ENCODE assay signal across 8 cellular contexts in genomic region chr3:36944012-36944640, GRCh38. TPM values are rescaled to one million over a fixed set of nuclear protein-coding genes. Genes with fewer than 3 reads are reported as not detected.
DNase-seq lines count a peak whose midpoint lies in the region; ATAC-seq and TF ChIP-seq lines count a peak whose summit lies in the region.

No MANE protein-coding gene starts in this region.

- peaks cover 18% of the 10 kb centered on the region for H3K4me1 Mint-ChIP-seq in activated naive CD4-positive, alpha-beta T cell treated with anti-CD3 and anti-CD28 coated beads, Interleukin-2, amount 10 ng/mL, durations not matched to agents 7 days and 5 days

- H2BK120ac ChIP-seq in neuronal stem cell (ENCODE audit: low read depth, low read length): peak overlapping the region; percentile 89

- TF ChIP-seq EP300 in upper lobe of left lung (IDR thresholded peaks at IDR 0.05): no peak

- H3K27me3 ChIP-seq in neuronal stem cell (ENCODE audit: control insufficient read depth in 3 of 3, insufficient read depth in 3 of 3, low read depth in 1 of 3, low read length in 3 of 3) (peaks cover 3 to 11% (median 3%) of the 10 kb centered on the region in 3 experiments), upper lobe of left lung (no peaks in the 10 kb centered on the region)

- peak overlapping the region; percentile 66 for H2AK5ac ChIP-seq in neuronal stem cell (ENCODE audit: low read depth, low read length)

- peak overlapping the region; percentile 77 for H3K23ac ChIP-seq in neuronal stem cell (ENCODE audit: low read depth, low read length, poor library complexity)

- H4K8ac ChIP-seq in neuronal stem cell (ENCODE audit: low read depth, low read length): peak overlapping the region; percentile 98

- peak overlapping the region; percentile 60 for H3K27ac Mint-ChIP-seq in activated naive CD4-positive, alpha-beta T cell treated with anti-CD3 and anti-CD28 coated beads, Interleukin-2, amount 10 ng/mL, durations not matched to agents 7 days and 5 days

- peak overlapping the region; percentile 77 for H3K14ac ChIP-seq in neuronal stem cell (ENCODE audit: low read length)

- peak overlapping the region; percentile 87 for H2BK12ac ChIP-seq in neuronal stem cell (ENCODE audit: low read length)

- H3K27ac ChIP-seq in neuronal stem cell (replicated peaks; ENCODE audit: low read length): no peak overlapping the region
- peak overlapping the region; percentile 81 to 93 (median 84) for H3K27ac ChIP-seq in upper lobe of left lung

- CTCF ChIA-PET in activated naive CD4-positive, alpha-beta T cell treated with anti-CD3 and anti-CD28 coated beads, Interleukin-2, amount 10 ng/mL, durations not matched to agents 7 days and 5 days (lab: Charles Lee): interaction anchor here (0.9 to 1.7 kb wide), 5 partner anchors 11 to 39 kb away, joined by 3 to 5 read pairs (median 5); no protein-coding TSS in a partner anchor

- peak overlapping the region; percentile 95 for H3K9ac ChIP-seq in neuronal stem cell (ENCODE audit: low read depth, low read length, poor library complexity)

- H3K9me3 Mint-ChIP-seq in activated naive CD4-positive, alpha-beta T cell treated with anti-CD3 and anti-CD28 coated beads, Interleukin-2, amount 10 ng/mL, durations not matched to agents 7 days and 5 days: peaks cover 18% of the 10 kb centered on the region

- ATAC-seq in HG02840 (IDR thresholded peaks at IDR 0.05; ENCODE audit: low FRiP score, unreplicated experiment) (peak; percentile 55), upper lobe of left lung (ENCODE audit: low FRiP score in 2 of 2) (peak; percentile 77 to 90)

- no CpG with 5 or more reads among the region's 56 CpGs for WGBS in neuronal stem cell (ENCODE audit: extremely low coverage in 2 of 2, insufficient read length in 2 of 2, insufficient replicate concordance in 1 of 2), 2 donors
- WGBS in upper lobe of left lung, 2 donors: 1 to 2% methylated on average over 16 to 38 of the region's 56 CpGs

- H3K4me3 ChIP-seq in neuronal stem cell (ENCODE audit: low read length in 2 of 2) (peak overlapping the region in 1 of 2 donors; percentile 79), upper lobe of left lung (peak overlapping the region; percentile 58 to 92 (median 88))

- H2BK15ac ChIP-seq in neuronal stem cell (ENCODE audit: low read length): peak overlapping the region; percentile 99

- TF ChIP-seq POLR2A in upper lobe of left lung (IDR thresholded peaks at IDR 0.05): no peak

- H3K36me3 Mint-ChIP-seq in activated naive CD4-positive, alpha-beta T cell treated with anti-CD3 and anti-CD28 coated beads, Interleukin-2, amount 10 ng/mL, durations not matched to agents 7 days and 5 days: peaks cover 14% of the 10 kb centered on the region

- H3K18ac ChIP-seq in neuronal stem cell (ENCODE audit: low read length): peak overlapping the region; percentile 98

- peak overlapping the region; percentile 77 for H3K4me3 Mint-ChIP-seq in activated naive CD4-positive, alpha-beta T cell treated with anti-CD3 and anti-CD28 coated beads, Interleukin-2, amount 10 ng/mL, durations not matched to agents 7 days and 5 days

- H3K4me2 ChIP-seq in neuronal stem cell (ENCODE audit: insufficient read depth, low read length, poor library complexity, severe bottlenecking): peak overlapping the region; percentile 83

- peak overlapping the region; percentile 54 for H2BK5ac ChIP-seq in neuronal stem cell (ENCODE audit: low read length)

- H3K79me1 ChIP-seq in neuronal stem cell (ENCODE audit: low read depth, low read length): peaks cover 3% of the 10 kb centered on the region

- peak in 1 of 6 experiments; percentile 17 for TF ChIP-seq CTCF in upper lobe of left lung (IDR thresholded peaks at IDR 0.05)

- peak overlapping the region; percentile 80 for H2AFZ ChIP-seq in neuronal stem cell (ENCODE audit: low read length)

- H3K4me1 ChIP-seq in neuronal stem cell (ENCODE audit: control insufficient read depth in 2 of 2, insufficient read depth in 1 of 2, low read depth in 1 of 2, low read length in 2 of 2) (peaks cover 0 to 5% of the 10 kb centered on the region in 2 donors), upper lobe of left lung (peaks cover 11 to 36% (median 27%) of the 10 kb centered on the region in 4 donors)

- peak; percentile 61 for DNase-seq in SKM-1 treated with dmso at 0.1 percent for 144 hours (lab: John Stamatoyannopoulos, UW; ENCODE audit: unreplicated experiment)
- no peak for DNase-seq in SKM-1 (lab: John Stamatoyannopoulos, UW; ENCODE audit: unreplicated experiment)
- DNase-seq in NCI-H510A (lab: John Stamatoyannopoulos, UW): peak; percentile 31
- DNase-seq in activated naive CD4-positive, alpha-beta T cell treated with anti-CD3 and anti-CD28 coated beads, Interleukin-2, amount 10 ng/mL, durations not matched to agents 7 days and 5 days: peak; percentile 53
- DNase-seq in glomerular visceral epithelial cell (ENCODE audit: extremely low spot score): peak; percentile 36
- DNase-seq in neuronal stem cell (ENCODE audit: low spot score): peak; percentile 54
- DNase-seq in upper lobe of left lung: peak in 1 of 2 donors; percentile 57

- H3K4ac ChIP-seq in neuronal stem cell (ENCODE audit: low read length): peak overlapping the region; percentile 46

- H3K27me3 Mint-ChIP-seq in activated naive CD4-positive, alpha-beta T cell treated with anti-CD3 and anti-CD28 coated beads, Interleukin-2, amount 10 ng/mL, durations not matched to agents 7 days and 5 days: peaks cover 20% of the 10 kb centered on the region

- H3K36me3 ChIP-seq in neuronal stem cell (replicated peaks in 1 of 2; ENCODE audit: control insufficient read depth in 2 of 2, insufficient read depth in 2 of 2, low read length in 2 of 2) (no peaks in the 10 kb centered on the region), upper lobe of left lung (no peaks in the 10 kb centered on the region)

- H3K9me3 ChIP-seq in neuronal stem cell (replicated peaks in 1 of 2; ENCODE audit: control insufficient read depth in 2 of 2, insufficient read depth in 1 of 2, low read depth in 1 of 2, low read length in 2 of 2): peaks cover 10 to 21% of the 10 kb centered on the region in 2 donors
- H3K9me3 ChIP-seq in upper lobe of left lung: peaks cover 0 to 10% (median 8%) of the 10 kb centered on the region in 4 donors

- H4K91ac ChIP-seq in neuronal stem cell (ENCODE audit: low read depth, low read length, poor library complexity): no peak overlapping the region

RNA-seq across cellular contexts. Expression of gene TRANK1, which starts 0.7 kb away (rescaled TPM):
- polyA plus RNA-seq in neuronal stem cell (2013, experiment 1 of 2): 3.2 TPM
- 3.3 TPM for polyA plus RNA-seq in neuronal stem cell (2013, experiment 2 of 2)
- total RNA-seq in upper lobe of left lung: 10 to 100 TPM; 10.6 to 39.8 (median 28.1) TPM

RNA-seq across cellular contexts. Expression of gene EPM2AIP1, which starts 48.8 kb away (rescaled TPM):
- polyA plus RNA-seq in neuronal stem cell (2013, experiment 1 of 2): 25.6 TPM
- 25.9 TPM for polyA plus RNA-seq in neuronal stem cell (2013, experiment 2 of 2)
- total RNA-seq in upper lobe of left lung: 10 to 100 TPM; 12.5 to 44.0 (median 18.1) TPM

RNA-seq across cellular contexts. Expression of gene MLH1, which starts 49.2 kb away (rescaled TPM):
- 28.8 TPM for polyA plus RNA-seq in neuronal stem cell (2013, experiment 1 of 2)
- 29.0 TPM for polyA plus RNA-seq in neuronal stem cell (2013, experiment 2 of 2)
- total RNA-seq in upper lobe of left lung: 10 to 100 TPM; 31.7 to 97.4 (median 37.2) TPM
